17 cellular contexts compared by ENCODE assay signal in genomic region chr9:130480673-130481072, GRCh38. TPM values are rescaled to one million over a fixed set of nuclear protein-coding genes. Genes with fewer than 3 reads are reported as not detected.
DNase-seq lines count a peak whose midpoint lies in the region; ATAC-seq and TF ChIP-seq lines count a peak whose summit lies in the region.
"Had no signal": no experiment of that assay in that cellular context is flagged by ENCODE, and none has a peak within 500 bp of the region (broad histone marks: within the 10 kb centered on the region; RNA-seq: fewer than 3 reads in every experiment).

No MANE protein-coding gene starts in this region.

- no peak overlapping the region for H3K4me3 Mint-ChIP-seq in activated CD4-positive, alpha-beta T cell treated with anti-CD3 and anti-CD28 coated beads for 36 hours
- H3K4me3 Mint-ChIP-seq: activated CD8-positive, alpha-beta memory T cell treated with anti-CD3 and anti-CD28 coated beads, Interleukin-2, amount 10 ng/mL, durations not matched to agents 7 days and 5 days; activated naive CD8-positive, alpha-beta T cell; CD8-positive, alpha-beta T cell; IgD-negative memory B cell; natural killer cell treated with Interleukin-12 subunit alpha and Interleukin-12 subunit beta and Interleukin-15 and Interleukin-18, amount 100 ng/mL, for 72 hours had no signal

- no peaks in the 10 kb centered on the region for H3K9me3 Mint-ChIP-seq in activated CD4-positive, alpha-beta T cell treated with anti-CD3 and anti-CD28 coated beads for 36 hours (ENCODE audit: low read depth)
- H3K9me3 Mint-ChIP-seq: CD8-positive, alpha-beta T cell; IgD-negative memory B cell; natural killer cell treated with Interleukin-12 subunit alpha and Interleukin-12 subunit beta and Interleukin-15 and Interleukin-18, amount 100 ng/mL, for 72 hours had no signal

- no peak overlapping the region for H3K27ac Mint-ChIP-seq in activated CD4-positive, alpha-beta T cell treated with anti-CD3 and anti-CD28 coated beads for 36 hours
- H3K27ac Mint-ChIP-seq: activated CD8-positive, alpha-beta memory T cell treated with anti-CD3 and anti-CD28 coated beads, Interleukin-2, amount 10 ng/mL, durations not matched to agents 7 days and 5 days; activated naive CD8-positive, alpha-beta T cell; CD8-positive, alpha-beta T cell; natural killer cell treated with Interleukin-12 subunit alpha and Interleukin-12 subunit beta and Interleukin-15 and Interleukin-18, amount 100 ng/mL, for 72 hours had no signal

- peaks cover 15% of the 10 kb centered on the region for H3K27me3 Mint-ChIP-seq in activated CD4-positive, alpha-beta T cell treated with anti-CD3 and anti-CD28 coated beads for 36 hours

- TF ChIP-seq CTCF in WI38 (IDR thresholded peaks at IDR 0.05; ENCODE audit: low read depth, low read length): peak; percentile 23; the same call in 1 of the 2 replicates

- DNase-seq in HT-29 (ENCODE audit: low spot score) (peak; percentile 17), head of caudate nucleus (peak in 22 of 42 donors; percentile 4 to 60 (median 34)), putamen (ENCODE audit: low spot score) (peak; percentile 10), RKO (ENCODE audit: low spot score) (no peak)
- no peak for DNase-seq in activated CD4-positive, alpha-beta T cell treated with anti-CD3 and anti-CD28 coated beads for 36 hours
- DNase-seq: activated CD8-positive, alpha-beta memory T cell treated with anti-CD3 and anti-CD28 coated beads, Interleukin-2, amount 10 ng/mL, durations not matched to agents 7 days and 5 days; CD8-positive, alpha-beta T cell; GDM1; left cardiac atrium; NCI-H1436 treated with DMSO at 0.1 percent for 48 hours; NCI-H510A treated with DMSO at 0.1 percent for 48 hours had no signal

- CTCF ChIA-PET in activated CD4-positive, alpha-beta T cell treated with anti-CD3 and anti-CD28 coated beads for 36 hours (lab: Charles Lee): no interaction called here

- no peaks in the 10 kb centered on the region for H3K36me3 Mint-ChIP-seq in activated CD4-positive, alpha-beta T cell treated with anti-CD3 and anti-CD28 coated beads for 36 hours (ENCODE audit: low read depth)
- H3K36me3 Mint-ChIP-seq: activated CD8-positive, alpha-beta memory T cell treated with anti-CD3 and anti-CD28 coated beads, Interleukin-2, amount 10 ng/mL, durations not matched to agents 7 days and 5 days; activated naive CD8-positive, alpha-beta T cell; CD8-positive, alpha-beta T cell; IgD-negative memory B cell; natural killer cell treated with Interleukin-12 subunit alpha and Interleukin-12 subunit beta and Interleukin-15 and Interleukin-18, amount 100 ng/mL, for 72 hours had no signal

- no peak overlapping the region for H3K4me3 ChIP-seq in WI38 (ENCODE audit: low read depth, low read length)
- H3K4me3 ChIP-seq: skin epidermis had no signal

- no peak for ATAC-seq in activated CD4-positive, alpha-beta T cell treated with anti-CD3 and anti-CD28 coated beads for 36 hours
- ATAC-seq in HG02798 (IDR thresholded peaks at IDR 0.05; ENCODE audit: poor library complexity, unreplicated experiment): no peak
- ATAC-seq: activated CD8-positive, alpha-beta memory T cell treated with anti-CD3 and anti-CD28 coated beads, Interleukin-2, amount 10 ng/mL, durations not matched to agents 7 days and 5 days; CD8-positive, alpha-beta T cell; natural killer cell treated with Interleukin-12 subunit alpha and Interleukin-12 subunit beta and Interleukin-15 and Interleukin-18, amount 100 ng/mL, for 72 hours had no signal

- intact Hi-C loops in head of caudate nucleus (cut with DNase I): no loop called here
- intact Hi-C loops in activated CD4-positive, alpha-beta T cell treated with anti-CD3 and anti-CD28 coated beads for 36 hours (cut with DNase I, micrococcal nuclease): no loop called here

- POLR2A ChIA-PET in activated CD4-positive, alpha-beta T cell treated with anti-CD3 and anti-CD28 coated beads for 36 hours (lab: Charles Lee): interaction anchor here (0.6 kb wide), 1 partner anchor 234 kb away, joined by 3 read pairs; no protein-coding TSS in a partner anchor

- no peaks in the 10 kb centered on the region for H3K4me1 Mint-ChIP-seq in activated CD4-positive, alpha-beta T cell treated with anti-CD3 and anti-CD28 coated beads for 36 hours
- H3K4me1 Mint-ChIP-seq: activated CD8-positive, alpha-beta memory T cell treated with anti-CD3 and anti-CD28 coated beads, Interleukin-2, amount 10 ng/mL, durations not matched to agents 7 days and 5 days; IgD-negative memory B cell had no signal

RNA-seq across cellular contexts. Expression of gene ASS1, which starts 35.9 kb away (rescaled TPM):
- total RNA-seq in HT-29 (2014; rRNA removed; shearing (Covaris generic)): 32.8 and 33.5 TPM in 2 replicates
- total RNA-seq in activated CD4-positive, alpha-beta T cell treated with anti-CD3 and anti-CD28 coated beads for 36 hours: 1 to 10 TPM; 8.6 to 9.3 TPM
- total RNA-seq: CD8-positive, alpha-beta T cell; natural killer cell treated with Interleukin-12 subunit alpha and Interleukin-12 subunit beta and Interleukin-15 and Interleukin-18, amount 100 ng/mL, for 72 hours had no signal

Comparison
In these comparisons a context has a peak if more than half of its experiments do, and no peak if none do; other contexts are left out.
1. DNase-seq: peak in HT-29 (single experiment), head of caudate nucleus (22 of 42) and putamen (single experiment); none in activated CD4-positive, alpha-beta T cell treated with anti-CD3 and anti-CD28 coated beads for 36 hours (single experiment) and RKO (single experiment).